In the genomic region with DNA sequence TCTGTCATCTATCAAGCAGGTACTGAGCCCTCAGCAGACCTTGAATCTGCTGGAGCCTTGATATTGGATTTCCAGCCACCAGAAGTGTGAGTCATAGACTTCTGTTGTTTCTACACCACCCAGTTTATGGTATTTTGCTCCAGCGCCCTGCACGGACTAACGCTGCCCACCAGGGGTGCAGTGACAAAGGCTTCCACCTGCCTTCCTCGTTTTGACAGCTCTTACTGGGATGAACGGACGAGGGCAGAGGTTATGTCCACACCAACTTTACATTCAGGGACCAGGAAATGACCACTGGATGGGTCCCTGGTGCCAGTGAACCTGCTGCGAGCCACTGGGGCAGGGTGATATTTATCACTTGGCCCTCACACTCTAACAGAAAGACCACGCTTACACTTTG, we compare ENCODE assay signal across 1 cellular context.
TF ChIP-seq lines count a peak whose summit lies in the region.

No MANE protein-coding gene starts in this region.

TF ChIP-seq in HepG2, 621 proteins besides CTCF, POLR2A, EP300 and RAD21 (continued from another document and continues in another):
- TF ChIP-seq, protein P1, sequence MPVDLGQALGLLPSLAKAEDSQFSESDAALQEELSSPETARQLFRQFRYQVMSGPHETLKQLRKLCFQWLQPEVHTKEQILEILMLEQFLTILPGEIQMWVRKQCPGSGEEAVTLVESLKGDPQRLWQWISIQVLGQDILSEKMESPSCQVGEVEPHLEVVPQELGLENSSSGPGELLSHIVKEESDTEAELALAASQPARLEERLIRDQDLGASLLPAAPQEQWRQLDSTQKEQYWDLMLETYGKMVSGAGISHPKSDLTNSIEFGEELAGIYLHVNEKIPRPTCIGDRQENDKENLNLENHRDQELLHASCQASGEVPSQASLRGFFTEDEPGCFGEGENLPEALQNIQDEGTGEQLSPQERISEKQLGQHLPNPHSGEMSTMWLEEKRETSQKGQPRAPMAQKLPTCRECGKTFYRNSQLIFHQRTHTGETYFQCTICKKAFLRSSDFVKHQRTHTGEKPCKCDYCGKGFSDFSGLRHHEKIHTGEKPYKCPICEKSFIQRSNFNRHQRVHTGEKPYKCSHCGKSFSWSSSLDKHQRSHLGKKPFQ (CRISPR knock-in tag; IDR thresholded peaks at IDR 0.05; ENCODE audit: insufficient replicate concordance), result peak; percentile 82
- TF ChIP-seq ZBTB3 (CRISPR knock-in tag; IDR thresholded peaks at IDR 0.05; ENCODE audit: borderline replicate concordance, low read depth) (peak; percentile 72; the same call in 1 of the 2 replicates), NFE2 (CRISPR knock-in tag; IDR thresholded peaks at IDR 0.05) (no peak), ZNF446 (CRISPR knock-in tag; IDR thresholded peaks at IDR 0.05) (no peak), ZNF274 (CRISPR knock-in tag; IDR thresholded peaks at IDR 0.05) (peak; percentile 52; the same call in 1 of the 2 replicates), MAZ (IDR thresholded peaks at IDR 0.05; ENCODE audit: borderline replicate concordance, low read depth, low read length) (peak; percentile 13; the same call in 1 of the 2 replicates), MAZ (CRISPR knock-in tag; IDR thresholded peaks at IDR 0.05; ENCODE audit: low read depth) (no peak), ZNF253 (CRISPR knock-in tag; IDR thresholded peaks at IDR 0.05; ENCODE audit: borderline replicate concordance) (no peak), SKI (IDR thresholded peaks at IDR 0.05; ENCODE audit: partially characterized antibody) (peak; percentile 64), MBD4 (IDR thresholded peaks at IDR 0.05; ENCODE audit: borderline replicate concordance, low read length) (no peak), NFYB (CRISPR knock-in tag; IDR thresholded peaks at IDR 0.05) (no peak), HNRNPK (IDR thresholded peaks at IDR 0.05; ENCODE audit: low read depth, low read length, poor library complexity, severe bottlenecking) (no peak), ZNF430 (CRISPR knock-in tag; IDR thresholded peaks at IDR 0.05) (no peak), KDM6A (CRISPR knock-in tag; IDR thresholded peaks at IDR 0.05; ENCODE audit: low read depth) (no peak), MTA1 (CRISPR knock-in tag; IDR thresholded peaks at IDR 0.05; ENCODE audit: borderline replicate concordance) (no peak), NPAS2 (CRISPR knock-in tag; IDR thresholded peaks at IDR 0.05; ENCODE audit: borderline replicate concordance) (no peak), ZBTB8A (CRISPR knock-in tag; IDR thresholded peaks at IDR 0.05; ENCODE audit: borderline replicate concordance, low read depth) (no peak), PHF8 (CRISPR knock-in tag; IDR thresholded peaks at IDR 0.05) (peak; percentile 19; the same call in 1 of the 2 replicates), ZNF468 (CRISPR knock-in tag; IDR thresholded peaks at IDR 0.05) (no peak), MEIS1 (CRISPR knock-in tag; IDR thresholded peaks at IDR 0.05; ENCODE audit: borderline replicate concordance) (peak; percentile 99), ZNF562 (CRISPR knock-in tag; IDR thresholded peaks at IDR 0.05; ENCODE audit: borderline replicate concordance) (no peak), GABPA (IDR thresholded peaks at IDR 0.05; ENCODE audit: low read depth, low read length) (no peak), GABPA (CRISPR knock-in tag; IDR thresholded peaks at IDR 0.05; ENCODE audit: low read depth) (no peak), EED (CRISPR knock-in tag; IDR thresholded peaks at IDR 0.05) (no peak), ZNF263 (CRISPR knock-in tag; IDR thresholded peaks at IDR 0.05) (peak; percentile 76), SMAD3 (CRISPR knock-in tag; IDR thresholded peaks at IDR 0.05) (no peak), ZNF619 (CRISPR knock-in tag; IDR thresholded peaks at IDR 0.05) (peak; percentile 82; the same call in 1 of the 2 replicates), RCOR2 (CRISPR knock-in tag; IDR thresholded peaks at IDR 0.05) (no peak), ZFP36L2 (CRISPR knock-in tag; IDR thresholded peaks at IDR 0.05) (no peak), ZMYM4 (CRISPR knock-in tag; IDR thresholded peaks at IDR 0.05) (peak; percentile 35; the same call in 1 of the 2 replicates), ARID2 (CRISPR knock-in tag; IDR thresholded peaks at IDR 0.05; ENCODE audit: borderline replicate concordance) (no peak), ZNF354B (CRISPR knock-in tag; IDR thresholded peaks at IDR 0.05) (no peak), ZNF773 (CRISPR knock-in tag; IDR thresholded peaks at IDR 0.05; ENCODE audit: borderline replicate concordance) (0 out of 2 replicates have a peak, but pooled peaks have one; percentile 76), STAG1 (CRISPR knock-in tag; IDR thresholded peaks at IDR 0.05) (peak; percentile 83), ZZZ3 (CRISPR knock-in tag; IDR thresholded peaks at IDR 0.05; ENCODE audit: borderline replicate concordance) (no peak), NR2F2 (IDR thresholded peaks at IDR 0.05; ENCODE audit: borderline replicate concordance, low read depth) (peak; percentile 86), NFYC (CRISPR knock-in tag; IDR thresholded peaks at IDR 0.05) (no peak), SIX4 (CRISPR knock-in tag; IDR thresholded peaks at IDR 0.05) (0 out of 2 replicates have a peak, but pooled peaks have one; percentile 55), HMG20A (CRISPR knock-in tag; IDR thresholded peaks at IDR 0.05; ENCODE audit: borderline replicate concordance) (peak; percentile 63; the same call in 1 of the 2 replicates)
- TF ChIP-seq, protein P2, sequence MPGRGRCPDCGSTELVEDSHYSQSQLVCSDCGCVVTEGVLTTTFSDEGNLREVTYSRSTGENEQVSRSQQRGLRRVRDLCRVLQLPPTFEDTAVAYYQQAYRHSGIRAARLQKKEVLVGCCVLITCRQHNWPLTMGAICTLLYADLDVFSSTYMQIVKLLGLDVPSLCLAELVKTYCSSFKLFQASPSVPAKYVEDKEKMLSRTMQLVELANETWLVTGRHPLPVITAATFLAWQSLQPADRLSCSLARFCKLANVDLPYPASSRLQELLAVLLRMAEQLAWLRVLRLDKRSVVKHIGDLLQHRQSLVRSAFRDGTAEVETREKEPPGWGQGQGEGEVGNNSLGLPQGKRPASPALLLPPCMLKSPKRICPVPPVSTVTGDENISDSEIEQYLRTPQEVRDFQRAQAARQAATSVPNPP (CRISPR knock-in tag; IDR thresholded peaks at IDR 0.05), result no peak
- TF ChIP-seq, protein P3, sequence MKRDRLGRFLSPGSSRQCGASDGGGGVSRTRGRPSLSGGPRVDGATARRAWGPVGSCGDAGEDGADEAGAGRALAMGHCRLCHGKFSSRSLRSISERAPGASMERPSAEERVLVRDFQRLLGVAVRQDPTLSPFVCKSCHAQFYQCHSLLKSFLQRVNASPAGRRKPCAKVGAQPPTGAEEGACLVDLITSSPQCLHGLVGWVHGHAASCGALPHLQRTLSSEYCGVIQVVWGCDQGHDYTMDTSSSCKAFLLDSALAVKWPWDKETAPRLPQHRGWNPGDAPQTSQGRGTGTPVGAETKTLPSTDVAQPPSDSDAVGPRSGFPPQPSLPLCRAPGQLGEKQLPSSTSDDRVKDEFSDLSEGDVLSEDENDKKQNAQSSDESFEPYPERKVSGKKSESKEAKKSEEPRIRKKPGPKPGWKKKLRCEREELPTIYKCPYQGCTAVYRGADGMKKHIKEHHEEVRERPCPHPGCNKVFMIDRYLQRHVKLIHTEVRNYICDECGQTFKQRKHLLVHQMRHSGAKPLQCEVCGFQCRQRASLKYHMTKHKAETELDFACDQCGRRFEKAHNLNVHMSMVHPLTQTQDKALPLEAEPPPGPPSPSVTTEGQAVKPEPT (CRISPR knock-in tag; IDR thresholded peaks at IDR 0.05; ENCODE audit: low read depth), result no peak
- TF ChIP-seq, protein P4, sequence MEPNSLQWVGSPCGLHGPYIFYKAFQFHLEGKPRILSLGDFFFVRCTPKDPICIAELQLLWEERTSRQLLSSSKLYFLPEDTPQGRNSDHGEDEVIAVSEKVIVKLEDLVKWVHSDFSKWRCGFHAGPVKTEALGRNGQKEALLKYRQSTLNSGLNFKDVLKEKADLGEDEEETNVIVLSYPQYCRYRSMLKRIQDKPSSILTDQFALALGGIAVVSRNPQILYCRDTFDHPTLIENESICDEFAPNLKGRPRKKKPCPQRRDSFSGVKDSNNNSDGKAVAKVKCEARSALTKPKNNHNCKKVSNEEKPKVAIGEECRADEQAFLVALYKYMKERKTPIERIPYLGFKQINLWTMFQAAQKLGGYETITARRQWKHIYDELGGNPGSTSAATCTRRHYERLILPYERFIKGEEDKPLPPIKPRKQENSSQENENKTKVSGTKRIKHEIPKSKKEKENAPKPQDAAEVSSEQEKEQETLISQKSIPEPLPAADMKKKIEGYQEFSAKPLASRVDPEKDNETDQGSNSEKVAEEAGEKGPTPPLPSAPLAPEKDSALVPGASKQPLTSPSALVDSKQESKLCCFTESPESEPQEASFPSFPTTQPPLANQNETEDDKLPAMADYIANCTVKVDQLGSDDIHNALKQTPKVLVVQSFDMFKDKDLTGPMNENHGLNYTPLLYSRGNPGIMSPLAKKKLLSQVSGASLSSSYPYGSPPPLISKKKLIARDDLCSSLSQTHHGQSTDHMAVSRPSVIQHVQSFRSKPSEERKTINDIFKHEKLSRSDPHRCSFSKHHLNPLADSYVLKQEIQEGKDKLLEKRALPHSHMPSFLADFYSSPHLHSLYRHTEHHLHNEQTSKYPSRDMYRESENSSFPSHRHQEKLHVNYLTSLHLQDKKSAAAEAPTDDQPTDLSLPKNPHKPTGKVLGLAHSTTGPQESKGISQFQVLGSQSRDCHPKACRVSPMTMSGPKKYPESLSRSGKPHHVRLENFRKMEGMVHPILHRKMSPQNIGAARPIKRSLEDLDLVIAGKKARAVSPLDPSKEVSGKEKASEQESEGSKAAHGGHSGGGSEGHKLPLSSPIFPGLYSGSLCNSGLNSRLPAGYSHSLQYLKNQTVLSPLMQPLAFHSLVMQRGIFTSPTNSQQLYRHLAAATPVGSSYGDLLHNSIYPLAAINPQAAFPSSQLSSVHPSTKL (CRISPR knock-in tag; IDR thresholded peaks at IDR 0.05), result peak; percentile 95
- TF ChIP-seq, protein P5, sequence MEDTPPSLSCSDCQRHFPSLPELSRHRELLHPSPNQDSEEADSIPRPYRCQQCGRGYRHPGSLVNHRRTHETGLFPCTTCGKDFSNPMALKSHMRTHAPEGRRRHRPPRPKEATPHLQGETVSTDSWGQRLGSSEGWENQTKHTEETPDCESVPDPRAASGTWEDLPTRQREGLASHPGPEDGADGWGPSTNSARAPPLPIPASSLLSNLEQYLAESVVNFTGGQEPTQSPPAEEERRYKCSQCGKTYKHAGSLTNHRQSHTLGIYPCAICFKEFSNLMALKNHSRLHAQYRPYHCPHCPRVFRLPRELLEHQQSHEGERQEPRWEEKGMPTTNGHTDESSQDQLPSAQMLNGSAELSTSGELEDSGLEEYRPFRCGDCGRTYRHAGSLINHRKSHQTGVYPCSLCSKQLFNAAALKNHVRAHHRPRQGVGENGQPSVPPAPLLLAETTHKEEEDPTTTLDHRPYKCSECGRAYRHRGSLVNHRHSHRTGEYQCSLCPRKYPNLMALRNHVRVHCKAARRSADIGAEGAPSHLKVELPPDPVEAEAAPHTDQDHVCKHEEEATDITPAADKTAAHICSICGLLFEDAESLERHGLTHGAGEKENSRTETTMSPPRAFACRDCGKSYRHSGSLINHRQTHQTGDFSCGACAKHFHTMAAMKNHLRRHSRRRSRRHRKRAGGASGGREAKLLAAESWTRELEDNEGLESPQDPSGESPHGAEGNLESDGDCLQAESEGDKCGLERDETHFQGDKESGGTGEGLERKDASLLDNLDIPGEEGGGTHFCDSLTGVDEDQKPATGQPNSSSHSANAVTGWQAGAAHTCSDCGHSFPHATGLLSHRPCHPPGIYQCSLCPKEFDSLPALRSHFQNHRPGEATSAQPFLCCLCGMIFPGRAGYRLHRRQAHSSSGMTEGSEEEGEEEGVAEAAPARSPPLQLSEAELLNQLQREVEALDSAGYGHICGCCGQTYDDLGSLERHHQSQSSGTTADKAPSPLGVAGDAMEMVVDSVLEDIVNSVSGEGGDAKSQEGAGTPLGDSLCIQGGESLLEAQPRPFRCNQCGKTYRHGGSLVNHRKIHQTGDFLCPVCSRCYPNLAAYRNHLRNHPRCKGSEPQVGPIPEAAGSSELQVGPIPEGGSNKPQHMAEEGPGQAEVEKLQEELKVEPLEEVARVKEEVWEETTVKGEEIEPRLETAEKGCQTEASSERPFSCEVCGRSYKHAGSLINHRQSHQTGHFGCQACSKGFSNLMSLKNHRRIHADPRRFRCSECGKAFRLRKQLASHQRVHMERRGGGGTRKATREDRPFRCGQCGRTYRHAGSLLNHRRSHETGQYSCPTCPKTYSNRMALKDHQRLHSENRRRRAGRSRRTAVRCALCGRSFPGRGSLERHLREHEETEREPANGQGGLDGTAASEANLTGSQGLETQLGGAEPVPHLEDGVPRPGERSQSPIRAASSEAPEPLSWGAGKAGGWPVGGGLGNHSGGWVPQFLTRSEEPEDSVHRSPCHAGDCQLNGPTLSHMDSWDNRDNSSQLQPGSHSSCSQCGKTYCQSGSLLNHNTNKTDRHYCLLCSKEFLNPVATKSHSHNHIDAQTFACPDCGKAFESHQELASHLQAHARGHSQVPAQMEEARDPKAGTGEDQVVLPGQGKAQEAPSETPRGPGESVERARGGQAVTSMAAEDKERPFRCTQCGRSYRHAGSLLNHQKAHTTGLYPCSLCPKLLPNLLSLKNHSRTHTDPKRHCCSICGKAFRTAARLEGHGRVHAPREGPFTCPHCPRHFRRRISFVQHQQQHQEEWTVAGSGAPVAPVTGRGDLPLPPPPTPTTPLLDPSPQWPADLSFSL (CRISPR knock-in tag; IDR thresholded peaks at IDR 0.05), result no peak
- TF ChIP-seq, protein P6, sequence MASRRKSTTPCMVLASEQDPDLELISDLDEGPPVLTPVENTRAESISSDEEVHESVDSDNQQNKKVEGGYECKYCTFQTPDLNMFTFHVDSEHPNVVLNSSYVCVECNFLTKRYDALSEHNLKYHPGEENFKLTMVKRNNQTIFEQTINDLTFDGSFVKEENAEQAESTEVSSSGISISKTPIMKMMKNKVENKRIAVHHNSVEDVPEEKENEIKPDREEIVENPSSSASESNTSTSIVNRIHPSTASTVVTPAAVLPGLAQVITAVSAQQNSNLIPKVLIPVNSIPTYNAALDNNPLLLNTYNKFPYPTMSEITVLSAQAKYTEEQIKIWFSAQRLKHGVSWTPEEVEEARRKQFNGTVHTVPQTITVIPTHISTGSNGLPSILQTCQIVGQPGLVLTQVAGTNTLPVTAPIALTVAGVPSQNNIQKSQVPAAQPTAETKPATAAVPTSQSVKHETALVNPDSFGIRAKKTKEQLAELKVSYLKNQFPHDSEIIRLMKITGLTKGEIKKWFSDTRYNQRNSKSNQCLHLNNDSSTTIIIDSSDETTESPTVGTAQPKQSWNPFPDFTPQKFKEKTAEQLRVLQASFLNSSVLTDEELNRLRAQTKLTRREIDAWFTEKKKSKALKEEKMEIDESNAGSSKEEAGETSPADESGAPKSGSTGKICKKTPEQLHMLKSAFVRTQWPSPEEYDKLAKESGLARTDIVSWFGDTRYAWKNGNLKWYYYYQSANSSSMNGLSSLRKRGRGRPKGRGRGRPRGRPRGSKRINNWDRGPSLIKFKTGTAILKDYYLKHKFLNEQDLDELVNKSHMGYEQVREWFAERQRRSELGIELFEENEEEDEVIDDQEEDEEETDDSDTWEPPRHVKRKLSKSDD (CRISPR knock-in tag; IDR thresholded peaks at IDR 0.05; ENCODE audit: low read depth), result no peak
